9 cellular contexts compared by ENCODE assay signal in genomic region chr18:37566479-37567060, GRCh38. TPM values are rescaled to one million over a fixed set of nuclear protein-coding genes. Genes with fewer than 3 reads are reported as not detected.
A peak's percentile ranks its signal among the peaks of the same experiment; 100 is the strongest.
DNase-seq lines count a peak whose midpoint lies in the region; ATAC-seq and TF ChIP-seq lines count a peak whose summit lies in the region.
"Had no signal": no experiment of that assay in that cellular context is flagged by ENCODE, and none has a peak within 500 bp of the region (broad histone marks: within the 10 kb centered on the region; RNA-seq: fewer than 3 reads in every experiment).

No MANE protein-coding gene starts in this region.

- no peak overlapping the region for H3K27ac ChIP-seq in prostate gland

- H3K4me1 ChIP-seq in prostate gland (replicated peaks): no peaks in the 10 kb centered on the region

- no peaks in the 10 kb centered on the region for H3K36me3 ChIP-seq in prostate gland

- WGBS in prostate gland: 2% methylated on average over 46 of the region's 51 CpGs

- intact Hi-C loops in prostate gland (cut with DNase I): no loop called here

- peaks cover 2% of the 10 kb centered on the region for H3K27me3 ChIP-seq in prostate gland (replicated peaks; ENCODE audit: insufficient read depth)

- no peak for TF ChIP-seq POLR2A in prostate gland (IDR thresholded peaks at IDR 0.05)

- TF ChIP-seq CTCF in fibroblast of the aortic adventitia (IDR thresholded peaks at IDR 0.05; ENCODE audit: insufficient read depth, low read length) (no peak), prostate gland (IDR thresholded peaks at IDR 0.05) (no peak)

- no peaks in the 10 kb centered on the region for H3K9me3 ChIP-seq in prostate gland

- no peak for ATAC-seq in HG02852 (IDR thresholded peaks at IDR 0.05; ENCODE audit: unreplicated experiment)

- DNase-seq in DMS79 (lab: John Stamatoyannopoulos, UW) (peak; percentile 38), NCI-H748 treated with DMSO at 0.1 percent for 48 hours (lab: John Stamatoyannopoulos, UW) (peak; percentile 52), fibroblast of the aortic adventitia (ENCODE audit: low read depth) (no peak), prostate gland (ENCODE audit: low spot score) (no peak), HuH-7.5 (ENCODE audit: low spot score) (no peak)
- no peak for DNase-seq in activated CD8-positive, alpha-beta memory T cell treated with anti-CD3 and anti-CD28 coated beads, Interleukin-2, amount 50 U/mL, for 4 hours
- DNase-seq in activated CD8-positive, alpha-beta memory T cell treated with anti-CD3 and anti-CD28 coated beads, Interleukin-2, amount 50 U/mL, for 48 hours: no peak
- DNase-seq: activated CD4-positive, alpha-beta T cell treated with anti-CD3 and anti-CD28 coated beads, Interleukin-2, amount 50 U/mL, for 1 hour had no signal

- H3K4me3 ChIP-seq in fibroblast of the aortic adventitia (ENCODE audit: low read depth, low read length): peak overlapping the region; percentile 46
- H3K4me3 ChIP-seq in prostate gland: peak overlapping the region; percentile 35 to 37

RNA-seq across cellular contexts. Expression of gene CELF4, which starts 1.0 kb away (rescaled TPM):
- not detected in 2 replicates for total RNA-seq in fibroblast of the aortic adventitia (ENCODE audit: low replicate concordance)
- total RNA-seq in prostate gland: 1 to 10 TPM; 7.8 to 8.5 TPM

Comparison
In these comparisons a context has a peak if more than half of its experiments do, and no peak if none do; other contexts are left out.
1. DNase-seq: peak in DMS79 (single experiment) and NCI-H748 treated with DMSO at 0.1 percent for 48 hours (single experiment); none in fibroblast of the aortic adventitia (single experiment), prostate gland (single experiment), activated CD8-positive, alpha-beta memory T cell treated with anti-CD3 and anti-CD28 coated beads, Interleukin-2, amount 50 U/mL, for 4 hours (single experiment), HuH-7.5 (single experiment) and activated CD8-positive, alpha-beta memory T cell treated with anti-CD3 and anti-CD28 coated beads, Interleukin-2, amount 50 U/mL, for 48 hours (single experiment).